Comparison of ENCODE assay signal across 1 cellular context in genomic region chr2:201118121-201118956, GRCh38.
A peak's percentile ranks its signal among the peaks of the same experiment; 100 is the strongest.
TF ChIP-seq lines count a peak whose summit lies in the region.

No MANE protein-coding gene starts in this region.

TF ChIP-seq in K562, 482 proteins besides CTCF, POLR2A, EP300 and RAD21 (continued from another document and continues in another):
- TF ChIP-seq HMBOX1 (IDR thresholded peaks at IDR 0.05) (peak; percentile 26; the same call in 1 of the 2 replicates), HOMEZ (CRISPR knock-in tag; IDR thresholded peaks at IDR 0.05) (no peak), SAFB2 (IDR thresholded peaks at IDR 0.05; ENCODE audit: borderline replicate concordance, low read depth, low read length, severe bottlenecking) (no peak), SMAD3 (CRISPR knock-in tag; conservative IDR thresholded peaks at IDR 0.05) (no peak), RUNX1 (IDR thresholded peaks at IDR 0.05; ENCODE audit: low read depth) (no peak), IFI16 (CRISPR knock-in tag; IDR thresholded peaks at IDR 0.05) (no peak), ZNF197 (CRISPR knock-in tag; IDR thresholded peaks at IDR 0.05; ENCODE audit: low read depth) (0 out of 2 replicates have a peak, but pooled peaks have one; percentile 40), ZNF512 (tag; IDR thresholded peaks at IDR 0.05) (no peak), ZNF57 (CRISPR knock-in tag; IDR thresholded peaks at IDR 0.05) (no peak), THRA (IDR thresholded peaks at IDR 0.05) (no peak), BCOR (IDR thresholded peaks at IDR 0.05) (no peak), ZBTB34 (CRISPR knock-in tag; IDR thresholded peaks at IDR 0.05) (no peak), ARNT (IDR thresholded peaks at IDR 0.05) (no peak), PML (IDR thresholded peaks at IDR 0.05; ENCODE audit: low read length) (no peak; the same call in 1 of the 2 replicates), ATF7 (IDR thresholded peaks at IDR 0.05) (peak; percentile 52), ZNF436 (CRISPR knock-in tag; IDR thresholded peaks at IDR 0.05) (no peak), DPF2 (IDR thresholded peaks at IDR 0.05) (no peak), ZNF140 (CRISPR knock-in tag; IDR thresholded peaks at IDR 0.05) (no peak), ZNF586 (CRISPR knock-in tag; conservative IDR thresholded peaks at IDR 0.05) (no peak), HLTF (IDR thresholded peaks at IDR 0.05) (no peak), ZNF518B (CRISPR knock-in tag; IDR thresholded peaks at IDR 0.05) (no peak), ZNF589 (CRISPR knock-in tag; IDR thresholded peaks at IDR 0.05; ENCODE audit: low read depth) (no peak), PRMT5 (CRISPR knock-in tag; IDR thresholded peaks at IDR 0.05) (no peak), ERF (CRISPR knock-in tag; IDR thresholded peaks at IDR 0.05) (no peak), BRCA1 (IDR thresholded peaks at IDR 0.05) (no peak), BRCA1 (CRISPR knock-in tag; IDR thresholded peaks at IDR 0.05) (no peak), ZNF431 (CRISPR knock-in tag; IDR thresholded peaks at IDR 0.05) (no peak), ZNF408 (CRISPR knock-in tag; IDR thresholded peaks at IDR 0.05; ENCODE audit: low read depth) (no peak), SETDB1 (IDR thresholded peaks at IDR 0.05; ENCODE audit: low read length) (no peak), FOXA1 (IDR thresholded peaks at IDR 0.05; ENCODE audit: borderline replicate concordance) (no peak), STAT5A (IDR thresholded peaks at IDR 0.05; ENCODE audit: borderline replicate concordance, low read length) (no peak), GABPB1 (CRISPR knock-in tag; IDR thresholded peaks at IDR 0.05) (peak; percentile 45), NCOA2 (IDR thresholded peaks at IDR 0.05; ENCODE audit: partially characterized antibody in 2 of 2) (peak in 1 of 2 experiments; percentile 6), ILK (tag; IDR thresholded peaks at IDR 0.05; ENCODE audit: borderline replicate concordance, low read depth) (no peak), TSC22D4 (tag; IDR thresholded peaks at IDR 0.05) (no peak), POLR3A (IDR thresholded peaks at IDR 0.05; ENCODE audit: borderline replicate concordance, extremely low read depth, insufficient read depth, insufficient read length) (no peak), GABPA (tag; conservative IDR thresholded peaks at IDR 0.05; ENCODE audit: low read depth) (no peak; the same call in 1 of the 2 replicates), ESRRB (CRISPR knock-in tag; IDR thresholded peaks at IDR 0.05; ENCODE audit: borderline replicate concordance) (no peak), STAT5B (CRISPR knock-in tag; IDR thresholded peaks at IDR 0.05) (no peak), PYGO2 (tag; IDR thresholded peaks at IDR 0.05) (no peak), ZNF717 (CRISPR knock-in tag; IDR thresholded peaks at IDR 0.05) (no peak), ZBTB43 (CRISPR knock-in tag; IDR thresholded peaks at IDR 0.05) (no peak), FOSL1 (tag; conservative IDR thresholded peaks at IDR 0.05) (no peak), ZNF830 (CRISPR knock-in tag; IDR thresholded peaks at IDR 0.05) (no peak), PATZ1 (CRISPR knock-in tag; IDR thresholded peaks at IDR 0.05; ENCODE audit: borderline replicate concordance) (no peak), KDM4B (IDR thresholded peaks at IDR 0.05; ENCODE audit: borderline replicate concordance in 2 of 2, low read depth in 1 of 2) (no peak), PKNOX1 (IDR thresholded peaks at IDR 0.05) (peak; percentile 90), FOXO4 (CRISPR knock-in tag; IDR thresholded peaks at IDR 0.05) (no peak), MCM3 (IDR thresholded peaks at IDR 0.05) (no peak), POLR2G (IDR thresholded peaks at IDR 0.05; ENCODE audit: low read depth, low read length) (peak; percentile 76), ZNF316 (IDR thresholded peaks at IDR 0.05) (no peak), ZNF324 (CRISPR knock-in tag; IDR thresholded peaks at IDR 0.05) (no peak; the same call in 1 of the 2 replicates), HDAC3 (IDR thresholded peaks at IDR 0.05; ENCODE audit: borderline replicate concordance, partially characterized antibody) (peak; percentile 36), EHMT2 (IDR thresholded peaks at IDR 0.05) (no peak), TEAD4 (IDR thresholded peaks at IDR 0.05; ENCODE audit: low read length) (peak; percentile 79), TEAD4 (CRISPR knock-in tag; IDR thresholded peaks at IDR 0.05; ENCODE audit: borderline replicate concordance) (no peak), ZNF584 (CRISPR knock-in tag; IDR thresholded peaks at IDR 0.05; ENCODE audit: low read depth) (0 out of 2 replicates have a peak, but pooled peaks have one; percentile 31), MYC (IDR thresholded peaks at IDR 0.05; ENCODE audit: low read depth, low read length) (peak; percentile 56), MYC (CRISPR knock-in tag; IDR thresholded peaks at IDR 0.05; ENCODE audit: borderline replicate concordance, low read depth) (no peak)
